Comparison of ENCODE assay signal across 18 cellular contexts in genomic region chr14:88168025-88168424, GRCh38.
"Had no signal": no experiment of that assay in that cellular context is flagged by ENCODE, and none has a peak within 500 bp of the region (broad histone marks: within the 10 kb centered on the region; RNA-seq: fewer than 3 reads in every experiment).

No MANE protein-coding gene starts in this region.

- H3K27me3 ChIP-seq: left lung, spleen, thyroid gland had no signal

- H3K4me3 ChIP-seq: esophagus squamous epithelium, heart right ventricle, left lung, prostate gland, skin epidermis, spleen, stomach, thyroid gland had no signal

- H3K9me3 ChIP-seq: left lung, neutrophil, prostate gland, thyroid gland had no signal

- H3K4me1 Mint-ChIP-seq: naive B cell had no signal

- H3K4me1 ChIP-seq: esophagus squamous epithelium, left lung, prostate gland, stomach, thyroid gland had no signal

- H3K36me3 ChIP-seq: esophagus squamous epithelium, heart right ventricle, left lung, neutrophil, prostate gland, spleen, stomach, thyroid gland had no signal

- H3K27ac Mint-ChIP-seq: effector memory CD8-positive, alpha-beta T cell; natural killer cell treated with Interleukin-12 subunit alpha and Interleukin-12 subunit beta and Interleukin-15 and Interleukin-18, amount 100 ng/mL, for 72 hours; stimulated activated naive B cell treated with anti-CD40 and anti-IgM and Interleukin-4, amounts not matched to agents 10 μg/mL and 1 μg/mL and 100 μg/mL, for 72 hours had no signal

- H3K9me3 Mint-ChIP-seq: effector memory CD8-positive, alpha-beta T cell; natural killer cell treated with Interleukin-12 subunit alpha and Interleukin-12 subunit beta and Interleukin-15 and Interleukin-18, amount 100 ng/mL, for 72 hours had no signal

- DNase-seq: cortex of kidney, esophagus squamous epithelium, hippocampal formation, left cardiac atrium, right cardiac atrium had no signal

- H3K27ac ChIP-seq: esophagus squamous epithelium, heart right ventricle, left lung, neutrophil, prostate gland, skin epidermis, spleen, stomach, thyroid gland had no signal

- H3K4me3 Mint-ChIP-seq: naive B cell; natural killer cell treated with Interleukin-12 subunit alpha and Interleukin-12 subunit beta and Interleukin-15 and Interleukin-18, amount 100 ng/mL, for 72 hours; neural crest cell; stimulated activated naive B cell treated with anti-CD40 and anti-IgM and Interleukin-4, amounts not matched to agents 10 μg/mL and 1 μg/mL and 100 μg/mL, for 72 hours had no signal
